8 cellular contexts compared by ENCODE assay signal in genomic region chr1:239943761-239944160, GRCh38.
"Had no signal": no experiment of that assay in that cellular context is flagged by ENCODE, and none has a peak within 500 bp of the region (broad histone marks: within the 10 kb centered on the region; RNA-seq: fewer than 3 reads in every experiment).

No MANE protein-coding gene starts in this region.

- DNase-seq: GM23248, GOT3, H9, HCEC 1CT, HFFc6, KBM-7 had no signal

- H3K27ac ChIP-seq: GM23248, HL-60, KMS-11 had no signal

- H3K4me3 ChIP-seq: GM23248 had no signal
